ENCODE assay signal across 1 cellular context in genomic region chr2:160247295-160247694, GRCh38.
TF ChIP-seq lines count a peak whose summit lies in the region.

No MANE protein-coding gene starts in this region.

TF ChIP-seq in SK-N-SH, 30 proteins besides CTCF, POLR2A, EP300 and RAD21 (continued from another document):
- TF ChIP-seq ZBTB33 (IDR thresholded peaks at IDR 0.05; ENCODE audit: borderline replicate concordance, low read depth) (no peak), USF1 (IDR thresholded peaks at IDR 0.05; ENCODE audit: borderline replicate concordance, low read depth) (no peak), REST (IDR thresholded peaks at IDR 0.05; ENCODE audit: low read depth, low read length) (no peak), GATA2 (CRISPR knock-in tag; IDR thresholded peaks at IDR 0.05) (no peak), MXI1 (IDR thresholded peaks at IDR 0.05; ENCODE audit: low read depth, low read length) (no peak), IRF3 (IDR thresholded peaks at IDR 0.05; ENCODE audit: low read depth, low read length) (no peak), TEAD4 (IDR thresholded peaks at IDR 0.05; ENCODE audit: borderline replicate concordance, insufficient read depth) (no peak)
